ENCODE assay signal across 1 cellular context in genomic region chr10:125000366-125001312, GRCh38.
A peak's percentile ranks its signal among the peaks of the same experiment; 100 is the strongest.
TF ChIP-seq lines count a peak whose summit lies in the region.

No MANE protein-coding gene starts in this region.

TF ChIP-seq in HepG2, 621 proteins besides CTCF, POLR2A, EP300 and RAD21:
- TF ChIP-seq LBX2 (CRISPR knock-in tag; IDR thresholded peaks at IDR 0.05; ENCODE audit: borderline replicate concordance) = no peak
- TF ChIP-seq ZNF670 (CRISPR knock-in tag; IDR thresholded peaks at IDR 0.05; ENCODE audit: borderline replicate concordance) = no peak
- no peak for TF ChIP-seq ZBTB26 (CRISPR knock-in tag; IDR thresholded peaks at IDR 0.05; ENCODE audit: borderline replicate concordance)
- peak; percentile 46 for TF ChIP-seq ZFX (CRISPR knock-in tag; IDR thresholded peaks at IDR 0.05; ENCODE audit: low read depth)
- peak; percentile 27; the same call in 1 of the 2 replicates for TF ChIP-seq ZFY (CRISPR knock-in tag; IDR thresholded peaks at IDR 0.05)
- 0 out of 2 replicates have a peak, but pooled peaks have one; percentile 8 for TF ChIP-seq STAG1 (CRISPR knock-in tag; IDR thresholded peaks at IDR 0.05)
- no peak for TF ChIP-seq MEIS1 (CRISPR knock-in tag; IDR thresholded peaks at IDR 0.05; ENCODE audit: borderline replicate concordance)
- TF ChIP-seq, protein P1, sequence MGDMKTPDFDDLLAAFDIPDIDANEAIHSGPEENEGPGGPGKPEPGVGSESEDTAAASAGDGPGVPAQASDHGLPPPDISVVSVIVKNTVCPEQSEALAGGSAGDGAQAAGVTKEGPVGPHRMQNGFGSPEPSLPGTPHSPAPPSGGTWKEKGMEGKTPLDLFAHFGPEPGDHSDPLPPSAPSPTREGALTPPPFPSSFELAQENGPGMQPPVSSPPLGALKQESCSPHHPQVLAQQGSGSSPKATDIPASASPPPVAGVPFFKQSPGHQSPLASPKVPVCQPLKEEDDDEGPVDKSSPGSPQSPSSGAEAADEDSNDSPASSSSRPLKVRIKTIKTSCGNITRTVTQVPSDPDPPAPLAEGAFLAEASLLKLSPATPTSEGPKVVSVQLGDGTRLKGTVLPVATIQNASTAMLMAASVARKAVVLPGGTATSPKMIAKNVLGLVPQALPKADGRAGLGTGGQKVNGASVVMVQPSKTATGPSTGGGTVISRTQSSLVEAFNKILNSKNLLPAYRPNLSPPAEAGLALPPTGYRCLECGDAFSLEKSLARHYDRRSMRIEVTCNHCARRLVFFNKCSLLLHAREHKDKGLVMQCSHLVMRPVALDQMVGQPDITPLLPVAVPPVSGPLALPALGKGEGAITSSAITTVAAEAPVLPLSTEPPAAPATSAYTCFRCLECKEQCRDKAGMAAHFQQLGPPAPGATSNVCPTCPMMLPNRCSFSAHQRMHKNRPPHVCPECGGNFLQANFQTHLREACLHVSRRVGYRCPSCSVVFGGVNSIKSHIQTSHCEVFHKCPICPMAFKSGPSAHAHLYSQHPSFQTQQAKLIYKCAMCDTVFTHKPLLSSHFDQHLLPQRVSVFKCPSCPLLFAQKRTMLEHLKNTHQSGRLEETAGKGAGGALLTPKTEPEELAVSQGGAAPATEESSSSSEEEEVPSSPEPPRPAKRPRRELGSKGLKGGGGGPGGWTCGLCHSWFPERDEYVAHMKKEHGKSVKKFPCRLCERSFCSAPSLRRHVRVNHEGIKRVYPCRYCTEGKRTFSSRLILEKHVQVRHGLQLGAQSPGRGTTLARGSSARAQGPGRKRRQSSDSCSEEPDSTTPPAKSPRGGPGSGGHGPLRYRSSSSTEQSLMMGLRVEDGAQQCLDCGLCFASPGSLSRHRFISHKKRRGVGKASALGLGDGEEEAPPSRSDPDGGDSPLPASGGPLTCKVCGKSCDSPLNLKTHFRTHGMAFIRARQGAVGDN (CRISPR knock-in tag; IDR thresholded peaks at IDR 0.05) = peak; percentile 64
- TF ChIP-seq, protein P2, sequence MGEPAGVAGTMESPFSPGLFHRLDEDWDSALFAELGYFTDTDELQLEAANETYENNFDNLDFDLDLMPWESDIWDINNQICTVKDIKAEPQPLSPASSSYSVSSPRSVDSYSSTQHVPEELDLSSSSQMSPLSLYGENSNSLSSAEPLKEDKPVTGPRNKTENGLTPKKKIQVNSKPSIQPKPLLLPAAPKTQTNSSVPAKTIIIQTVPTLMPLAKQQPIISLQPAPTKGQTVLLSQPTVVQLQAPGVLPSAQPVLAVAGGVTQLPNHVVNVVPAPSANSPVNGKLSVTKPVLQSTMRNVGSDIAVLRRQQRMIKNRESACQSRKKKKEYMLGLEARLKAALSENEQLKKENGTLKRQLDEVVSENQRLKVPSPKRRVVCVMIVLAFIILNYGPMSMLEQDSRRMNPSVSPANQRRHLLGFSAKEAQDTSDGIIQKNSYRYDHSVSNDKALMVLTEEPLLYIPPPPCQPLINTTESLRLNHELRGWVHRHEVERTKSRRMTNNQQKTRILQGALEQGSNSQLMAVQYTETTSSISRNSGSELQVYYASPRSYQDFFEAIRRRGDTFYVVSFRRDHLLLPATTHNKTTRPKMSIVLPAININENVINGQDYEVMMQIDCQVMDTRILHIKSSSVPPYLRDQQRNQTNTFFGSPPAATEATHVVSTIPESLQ (CRISPR knock-in tag; conservative IDR thresholded peaks at IDR 0.05) = no peak
- TF ChIP-seq, protein P3, sequence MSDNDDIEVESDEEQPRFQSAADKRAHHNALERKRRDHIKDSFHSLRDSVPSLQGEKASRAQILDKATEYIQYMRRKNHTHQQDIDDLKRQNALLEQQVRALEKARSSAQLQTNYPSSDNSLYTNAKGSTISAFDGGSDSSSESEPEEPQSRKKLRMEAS (IDR thresholded peaks at IDR 0.05) = peak; percentile 56
